24 cellular contexts compared by ENCODE assay signal in the genomic region with DNA sequence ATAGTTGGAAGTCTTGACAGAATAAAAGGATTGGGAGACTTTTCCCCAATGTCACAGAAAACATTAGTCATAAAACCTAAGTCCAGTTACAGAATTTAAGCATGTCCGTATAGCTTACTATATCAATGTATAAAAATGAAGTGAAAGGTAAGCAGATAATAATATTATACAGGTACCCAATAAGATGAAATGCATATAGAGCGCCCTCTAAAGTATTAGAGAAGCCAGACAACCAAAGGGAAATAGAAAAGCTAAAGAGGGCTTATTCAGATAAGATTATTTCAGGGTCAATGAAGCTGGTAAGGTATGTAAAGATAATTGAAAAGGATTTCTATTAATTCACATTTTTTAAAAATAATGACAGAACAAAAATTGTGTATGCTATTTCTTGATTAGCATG.
A peak's percentile ranks its signal among the peaks of the same experiment; 100 is the strongest.
DNase-seq lines count a peak whose midpoint lies in the region; ATAC-seq, FAIRE-seq and TF ChIP-seq lines count a peak whose summit lies in the region.
"Had no signal": no experiment of that assay in that cellular context is flagged by ENCODE, and none has a peak within 500 bp of the region (broad histone marks: within the 10 kb centered on the region; RNA-seq: fewer than 3 reads in every experiment).

No MANE protein-coding gene starts in this region.

- H3K4me2 ChIP-seq in SK-N-SH (no peak overlapping the region), H1 (ENCODE audit: insufficient read depth in 1 of 2, low read depth in 2 of 2, low read length in 2 of 2) (no peak overlapping the region)
- H3K4me2 ChIP-seq: BLaER1 had no signal

- H3K27ac ChIP-seq in SK-N-SH (ENCODE audit: low read depth in 2 of 2, low read length in 1 of 2) (no peak overlapping the region), H1 (ENCODE audit: low read depth, low read length) (no peak overlapping the region)
- H3K27ac ChIP-seq: BLaER1, psoas muscle had no signal

- H3K23ac ChIP-seq in H1 (ENCODE audit: insufficient read length), result no peak overlapping the region

- no peaks in the 10 kb centered on the region for H3F3A ChIP-seq in SK-N-SH (replicated peaks; ENCODE audit: insufficient read depth)

- H3K4me3 Mint-ChIP-seq in type B pancreatic cell, result no peak overlapping the region
- no peak overlapping the region for H3K4me3 Mint-ChIP-seq in activated CD8-positive, alpha-beta T cell treated with anti-CD3 and anti-CD28 coated beads, Interleukin-2, amount 10 ng/mL, durations not matched to agents 7 days and 5 days
- H3K4me3 Mint-ChIP-seq: activated CD4-positive, alpha-beta memory T cell treated with anti-CD3 and anti-CD28 coated beads, Interleukin-2, amount 10 ng/mL, durations not matched to agents 7 days and 5 days; activated naive CD8-positive, alpha-beta T cell treated with anti-CD3 and anti-CD28 coated beads, Interleukin-2, amount 10 ng/mL, durations not matched to agents 7 days and 5 days; central memory CD8-positive, alpha-beta T cell had no signal

- no peak overlapping the region for H3K9ac ChIP-seq in SK-N-SH
- H3K9ac ChIP-seq in H1 (replicated peaks in 1 of 4; ENCODE audit: extremely low read depth in 1 of 4, low read depth in 3 of 4, low read length in 3 of 4), result no peak overlapping the region
- H3K9ac ChIP-seq: BLaER1 had no signal

- POLR2A ChIA-PET in SK-N-SH (lab: Yijun Ruan, JAX) (no interaction called here), H1 (lab: Charles Lee; ENCODE audit: partially characterized antibody) (no interaction called here)
- POLR2A ChIA-PET in activated CD8-positive, alpha-beta T cell treated with anti-CD3 and anti-CD28 coated beads, Interleukin-2, amount 10 ng/mL, durations not matched to agents 7 days and 5 days (lab: Charles Lee), result no interaction called here

- peaks cover 4% of the 10 kb centered on the region for H3K4me1 Mint-ChIP-seq in type B pancreatic cell (ENCODE audit: unreplicated experiment)
- H3K4me1 Mint-ChIP-seq in activated CD8-positive, alpha-beta T cell treated with anti-CD3 and anti-CD28 coated beads, Interleukin-2, amount 10 ng/mL, durations not matched to agents 7 days and 5 days (ENCODE audit: low read depth), result no peaks in the 10 kb centered on the region
- H3K4me1 Mint-ChIP-seq: activated CD4-positive, alpha-beta memory T cell treated with anti-CD3 and anti-CD28 coated beads, Interleukin-2, amount 10 ng/mL, durations not matched to agents 7 days and 5 days; activated naive CD8-positive, alpha-beta T cell treated with anti-CD3 and anti-CD28 coated beads, Interleukin-2, amount 10 ng/mL, durations not matched to agents 7 days and 5 days; central memory CD8-positive, alpha-beta T cell had no signal

- no peak overlapping the region for H4K91ac ChIP-seq in H1 (replicated peaks; ENCODE audit: insufficient read length, low read length)

- DNase-seq in SK-N-SH (no peak), NAMALWA (ENCODE audit: low spot score) (peak; percentile 7), H1 (ENCODE audit: low read depth in 1 of 2, low spot score in 2 of 2) (no peak), type B pancreatic cell (ENCODE audit: extremely low spot score, unreplicated experiment) (no peak), RKO (ENCODE audit: low spot score) (no peak), NCI-H2081 (lab: John Stamatoyannopoulos, UW) (no peak)
- no peak for DNase-seq in activated CD8-positive, alpha-beta T cell treated with anti-CD3 and anti-CD28 coated beads, Interleukin-2, amount 10 ng/mL, durations not matched to agents 7 days and 5 days
- DNase-seq: activated CD4-positive, alpha-beta memory T cell treated with anti-CD3 and anti-CD28 coated beads, Interleukin-2, amount 10 ng/mL, durations not matched to agents 7 days and 5 days; activated effector memory CD4-positive, alpha-beta T cell treated with anti-CD3 and anti-CD28 coated beads, Interleukin-2, amount 50 U/mL, for 16 hours; activated naive CD8-positive, alpha-beta T cell treated with anti-CD3 and anti-CD28 coated beads, Interleukin-2, amount 10 ng/mL, durations not matched to agents 7 days and 5 days; activated T-cell treated with anti-CD3 and anti-CD28 coated beads for 4 hours; Caco-2; EL; head of caudate nucleus; KG1; NCI-H1694; psoas muscle; stimulated activated CD4-positive, alpha-beta T cell treated with anti-CD3 and anti-CD28 coated beads, Interleukin-1b, Interleukin-23, amount 100 ng/mL, for 48 hours; substantia nigra had no signal

- H4K20me1 ChIP-seq in SK-N-SH (ENCODE audit: insufficient read depth) (no peaks in the 10 kb centered on the region), H1 (replicated peaks in 1 of 2; ENCODE audit: control insufficient read depth in 1 of 2, insufficient read depth in 2 of 2, low read length in 2 of 2) (no peaks in the 10 kb centered on the region)
- H4K20me1 ChIP-seq: BLaER1 had no signal

- TF ChIP-seq RAD21 in SK-N-SH (IDR thresholded peaks at IDR 0.05; ENCODE audit: low read length) (no peak), H1 (IDR thresholded peaks at IDR 0.05 in 1 of 2, conservative IDR thresholded peaks at IDR 0.05 in 1 of 2; ENCODE audit: low read depth in 2 of 2, low read length in 2 of 2) (peak in 1 of 2 experiments; percentile 45; a peak in 3 of 4 replicates)

- no peaks in the 10 kb centered on the region for H3K23me2 ChIP-seq in H1 (ENCODE audit: low read depth, low read length)

- H3K27ac Mint-ChIP-seq in type B pancreatic cell, result no peak overlapping the region
- no peak overlapping the region for H3K27ac Mint-ChIP-seq in activated CD8-positive, alpha-beta T cell treated with anti-CD3 and anti-CD28 coated beads, Interleukin-2, amount 10 ng/mL, durations not matched to agents 7 days and 5 days
- H3K27ac Mint-ChIP-seq: activated CD4-positive, alpha-beta memory T cell treated with anti-CD3 and anti-CD28 coated beads, Interleukin-2, amount 10 ng/mL, durations not matched to agents 7 days and 5 days; activated naive CD8-positive, alpha-beta T cell treated with anti-CD3 and anti-CD28 coated beads, Interleukin-2, amount 10 ng/mL, durations not matched to agents 7 days and 5 days had no signal

- peaks cover 4% of the 10 kb centered on the region for H3K9me3 Mint-ChIP-seq in type B pancreatic cell
- no peaks in the 10 kb centered on the region for H3K9me3 Mint-ChIP-seq in activated CD8-positive, alpha-beta T cell treated with anti-CD3 and anti-CD28 coated beads, Interleukin-2, amount 10 ng/mL, durations not matched to agents 7 days and 5 days (ENCODE audit: insufficient read depth)
- H3K9me3 Mint-ChIP-seq: activated CD4-positive, alpha-beta memory T cell treated with anti-CD3 and anti-CD28 coated beads, Interleukin-2, amount 10 ng/mL, durations not matched to agents 7 days and 5 days; activated naive CD8-positive, alpha-beta T cell treated with anti-CD3 and anti-CD28 coated beads, Interleukin-2, amount 10 ng/mL, durations not matched to agents 7 days and 5 days; central memory CD8-positive, alpha-beta T cell had no signal

- H3K18ac ChIP-seq in H1 (ENCODE audit: extremely low read depth, low read length), result no peak overlapping the region

- H3K14ac ChIP-seq in H1 (ENCODE audit: insufficient read length), result no peak overlapping the region

- TF ChIP-seq EP300 in SK-N-SH (IDR thresholded peaks at IDR 0.05; ENCODE audit: borderline replicate concordance in 1 of 2, low read depth in 1 of 2, low read length in 1 of 2), result no peak
- no peak for TF ChIP-seq EP300 in H1 (IDR thresholded peaks at IDR 0.05; ENCODE audit: borderline replicate concordance in 1 of 2, low read depth in 2 of 2, low read length in 2 of 2)

- H3K9me2 ChIP-seq in SK-N-SH, result no peaks in the 10 kb centered on the region; the same call in 1 of the 2 replicates

- H4K5ac ChIP-seq in H1 (ENCODE audit: insufficient read length, low read depth, low read length), result no peak overlapping the region

- H2AK5ac ChIP-seq in H1 (ENCODE audit: low read depth, low read length), result no peak overlapping the region

- no peak overlapping the region for H2BK12ac ChIP-seq in H1 (ENCODE audit: low read depth, low read length)

- FAIRE-seq in H1 (lab: Jason Lieb, UNC), result no peak
- FAIRE-seq: astrocyte had no signal

- no peaks in the 10 kb centered on the region for H3K79me2 ChIP-seq in SK-N-SH (ENCODE audit: insufficient read depth)
- H3K79me2 ChIP-seq in H1 (ENCODE audit: control insufficient read depth in 1 of 2, insufficient read depth in 2 of 2, low read length in 2 of 2), result no peaks in the 10 kb centered on the region

- H3K36me3 Mint-ChIP-seq in type B pancreatic cell, result no peaks in the 10 kb centered on the region
- H3K36me3 Mint-ChIP-seq in activated CD8-positive, alpha-beta T cell treated with anti-CD3 and anti-CD28 coated beads, Interleukin-2, amount 10 ng/mL, durations not matched to agents 7 days and 5 days (ENCODE audit: low read depth), result no peaks in the 10 kb centered on the region
- H3K36me3 Mint-ChIP-seq: activated naive CD8-positive, alpha-beta T cell treated with anti-CD3 and anti-CD28 coated beads, Interleukin-2, amount 10 ng/mL, durations not matched to agents 7 days and 5 days had no signal

- no peak overlapping the region for H2AFZ ChIP-seq in SK-N-SH (ENCODE audit: low read depth)
- H2AFZ ChIP-seq in H1 (ENCODE audit: low read length), result no peak overlapping the region

- no peak overlapping the region for H4K8ac ChIP-seq in H1 (ENCODE audit: extremely low read depth, insufficient read depth, low read length)

- no peaks in the 10 kb centered on the region for H3K79me1 ChIP-seq in H1 (ENCODE audit: low read depth, low read length)

- H3K27me3 ChIP-seq in SK-N-SH (ENCODE audit: insufficient read depth) (no peaks in the 10 kb centered on the region), H1 (replicated peaks in 1 of 4; ENCODE audit: control insufficient read depth in 3 of 4, extremely low read depth in 1 of 4, insufficient read depth in 3 of 4, low read length in 3 of 4) (no peaks in the 10 kb centered on the region)
- H3K27me3 ChIP-seq: BLaER1 had no signal

- H3K36me3 ChIP-seq in SK-N-SH (replicated peaks in 1 of 2; ENCODE audit: control insufficient read depth in 1 of 2, insufficient read depth in 2 of 2, low read length in 1 of 2) (no peaks in the 10 kb centered on the region), H1 (ENCODE audit: control insufficient read depth in 2 of 4, insufficient read depth in 4 of 4, low read length in 3 of 4) (no peaks in the 10 kb centered on the region)
- H3K36me3 ChIP-seq: BLaER1 had no signal

- TF ChIP-seq POLR2A in H1 (IDR thresholded peaks at IDR 0.05; ENCODE audit: control extremely low read depth in 1 of 2, low read depth in 2 of 2, low read length in 2 of 2), result no peak

- no peak overlapping the region for H2BK20ac ChIP-seq in H1 (ENCODE audit: low read length)

- H2BK120ac ChIP-seq in H1 (replicated peaks; ENCODE audit: low read depth, low read length), result no peak overlapping the region

- H3K9me3 ChIP-seq in SK-N-SH, result no peaks in the 10 kb centered on the region
- no peaks in the 10 kb centered on the region for H3K9me3 ChIP-seq in H1 (ENCODE audit: insufficient read depth in 2 of 2, low read depth in 1 of 2, low read length in 1 of 2)
- H3K9me3 ChIP-seq: BLaER1, Caco-2, psoas muscle had no signal

- no peak overlapping the region for H2BK15ac ChIP-seq in H1 (ENCODE audit: low read length)

- 21% methylated on average over 2 of the region's 2 CpGs for WGBS in SK-N-SH (ENCODE audit: low lambda C conversion rate)
- WGBS in H1 (ENCODE audit: extremely low coverage in 1 of 2, insufficient coverage in 1 of 2, insufficient read length in 1 of 2, insufficient replicate concordance in 2 of 2, low coverage in 1 of 2, low lambda C conversion rate in 2 of 2, missing lambda C conversion rate in 1 of 2), 2 experiments, result 53% methylated on average over 2 of the region's 2 CpGs; no CpG with 5 or more reads in 1 of the 2 experiments

- ATAC-seq in SK-N-SH treated with all-trans-retinoic acid at 6 μM for 48 hours, result no peak
- no peak for ATAC-seq in activated CD8-positive, alpha-beta T cell treated with anti-CD3 and anti-CD28 coated beads, Interleukin-2, amount 10 ng/mL, durations not matched to agents 7 days and 5 days
- ATAC-seq: activated CD4-positive, CD25-positive, alpha-beta regulatory T cell treated with anti-CD3 and anti-CD28 coated beads, Interleukin-2, amount 50 U/mL, for 24 hours; psoas muscle had no signal

- H3K4ac ChIP-seq in H1 (replicated peaks; ENCODE audit: insufficient read length, low read depth, low read length), result no peak overlapping the region

- H3K27me3 Mint-ChIP-seq in type B pancreatic cell, result no peaks in the 10 kb centered on the region
- H3K27me3 Mint-ChIP-seq in activated CD8-positive, alpha-beta T cell treated with anti-CD3 and anti-CD28 coated beads, Interleukin-2, amount 10 ng/mL, durations not matched to agents 7 days and 5 days (ENCODE audit: low read depth), result no peaks in the 10 kb centered on the region
- H3K27me3 Mint-ChIP-seq: activated CD4-positive, alpha-beta memory T cell treated with anti-CD3 and anti-CD28 coated beads, Interleukin-2, amount 10 ng/mL, durations not matched to agents 7 days and 5 days; activated naive CD8-positive, alpha-beta T cell treated with anti-CD3 and anti-CD28 coated beads, Interleukin-2, amount 10 ng/mL, durations not matched to agents 7 days and 5 days; central memory CD8-positive, alpha-beta T cell had no signal

- no peak overlapping the region for H3K4me3 ChIP-seq in SK-N-SH (ENCODE audit: low read depth in 2 of 2, low read length in 1 of 2)
- no peak overlapping the region for H3K4me3 ChIP-seq in H1 (ENCODE audit: extremely low read depth in 1 of 4, insufficient read depth in 2 of 4, low read depth in 3 of 4, low read length in 4 of 4)
- H3K4me3 ChIP-seq: BLaER1, psoas muscle had no signal

- no peak overlapping the region for H3K56ac ChIP-seq in H1 (replicated peaks; ENCODE audit: insufficient read length, low read depth, low read length)

- H3K4me1 ChIP-seq in SK-N-SH (ENCODE audit: control insufficient read depth in 1 of 2, insufficient read depth in 2 of 2, low read depth in 1 of 2, low read length in 1 of 2), result no peaks in the 10 kb centered on the region
- no peaks in the 10 kb centered on the region for H3K4me1 ChIP-seq in H1 (replicated peaks in 1 of 4; ENCODE audit: control insufficient read depth in 3 of 4, insufficient read depth in 4 of 4, low read length in 3 of 4)
- H3K4me1 ChIP-seq: BLaER1, Caco-2, psoas muscle had no signal

- no peak overlapping the region for H2BK5ac ChIP-seq in H1 (ENCODE audit: low read depth, low read length)

- TF ChIP-seq CTCF in SK-N-SH (IDR thresholded peaks at IDR 0.05) (peak; percentile 32), H1 (IDR thresholded peaks at IDR 0.05; ENCODE audit: control extremely low read depth in 1 of 3, insufficient read depth in 1 of 3, low read depth in 1 of 3, low read length in 3 of 3) (peak in 2 of 3 experiments; percentile 21 to 40; a peak in 2 of 4 replicates), type B pancreatic cell (conservative IDR thresholded peaks at IDR 0.05) (peak; percentile 26)

- CTCF ChIA-PET in SK-N-SH (lab: Yijun Ruan, JAX), result no interaction called here
- CTCF ChIA-PET in H1 (lab: Charles Lee; ENCODE audit: partially characterized antibody), result interaction anchor here (0.6 to 1.6 kb wide), 12 partner anchors 11 to 206 kb away, joined by 3 to 5 read pairs (median 3); no protein-coding TSS in a partner anchor
- CTCF ChIA-PET in activated CD8-positive, alpha-beta T cell treated with anti-CD3 and anti-CD28 coated beads, Interleukin-2, amount 10 ng/mL, durations not matched to agents 7 days and 5 days (lab: Charles Lee), result no interaction called here
